9 cellular contexts compared by ENCODE assay signal in genomic region chr10:32376780-32377179, GRCh38. TPM values are rescaled to one million over a fixed set of nuclear protein-coding genes. Genes with fewer than 3 reads are reported as not detected.
DNase-seq lines count a peak whose midpoint lies in the region; ATAC-seq and TF ChIP-seq lines count a peak whose summit lies in the region.
"Had no signal": no experiment of that assay in that cellular context is flagged by ENCODE, and none has a peak within 500 bp of the region (broad histone marks: within the 10 kb centered on the region; RNA-seq: fewer than 3 reads in every experiment).

No MANE protein-coding gene starts in this region.

- H3K9me3 Mint-ChIP-seq in activated CD4-positive, alpha-beta T cell treated with anti-CD3 and anti-CD28 coated beads, Interleukin-2, amount 10 ng/mL, durations not matched to agents 24 days and 14 days: no peaks in the 10 kb centered on the region

- H3K27me3 Mint-ChIP-seq in activated CD4-positive, alpha-beta T cell treated with anti-CD3 and anti-CD28 coated beads, Interleukin-2, amount 10 ng/mL, durations not matched to agents 24 days and 14 days: no peaks in the 10 kb centered on the region

- intact Hi-C loops in activated CD4-positive, alpha-beta T cell treated with anti-CD3 and anti-CD28 coated beads, Interleukin-2, amount 10 ng/mL, durations not matched to agents 24 days and 14 days (cut with micrococcal nuclease): loop anchor here (2.0 to 10.0 kb wide), 4 partner anchors 14 to 761 kb away; partner anchors contain the start of gene ARHGAP12
- intact Hi-C loops in adrenal gland (cut with DNase I): no loop called here

- H3K36me3 ChIP-seq in iPS-20b (ENCODE audit: insufficient read depth, low read depth, low read length): no peaks in the 10 kb centered on the region
- peaks cover 4% of the 10 kb centered on the region for H3K36me3 ChIP-seq in thymus (ENCODE audit: control insufficient read depth, insufficient read depth)
- H3K36me3 ChIP-seq in adrenal gland (replicated peaks in 1 of 2): no peaks in the 10 kb centered on the region

- H3K4me1 ChIP-seq in iPS-20b (ENCODE audit: insufficient read depth, low read length): peaks cover 7% of the 10 kb centered on the region
- peaks cover 8% of the 10 kb centered on the region for H3K4me1 ChIP-seq in thymus (ENCODE audit: control insufficient read depth, insufficient read depth, low read length)
- peaks cover 8 to 37% of the 10 kb centered on the region in 2 donors for H3K4me1 ChIP-seq in adrenal gland (replicated peaks in 1 of 2)

- no peak overlapping the region for H3K27ac ChIP-seq in iPS-20b (ENCODE audit: low read length)
- no peak overlapping the region for H3K27ac ChIP-seq in thymus (ENCODE audit: low read depth)
- H3K27ac ChIP-seq in adrenal gland: peak overlapping the region in 2 of 5 donors; percentile 81 to 82

- H3K4me3 Mint-ChIP-seq in activated CD4-positive, alpha-beta T cell treated with anti-CD3 and anti-CD28 coated beads, Interleukin-2, amount 10 ng/mL, durations not matched to agents 24 days and 14 days: no peak overlapping the region

- peaks cover 23% of the 10 kb centered on the region for H3K4me1 Mint-ChIP-seq in activated CD4-positive, alpha-beta T cell treated with anti-CD3 and anti-CD28 coated beads, Interleukin-2, amount 10 ng/mL, durations not matched to agents 24 days and 14 days

- no peak for ATAC-seq in HG02763 (IDR thresholded peaks at IDR 0.05; ENCODE audit: unreplicated experiment)

- no peak for DNase-seq in activated CD4-positive, alpha-beta T cell treated with anti-CD3 and anti-CD28 coated beads, Interleukin-2, amount 10 ng/mL, durations not matched to agents 24 days and 14 days
- DNase-seq in activated CD4-positive, alpha-beta T cell treated with anti-CD3 and anti-CD28 coated beads, Interleukin-2, amount 50 U/mL, for 48 hours: no peak
- DNase-seq in activated CD4-positive, CD25-positive, alpha-beta regulatory T cell (lab: John Stamatoyannopoulos, UW): no peak
- DNase-seq in adrenal gland: no peak
- DNase-seq: DMS153 had no signal

- peaks cover 17% of the 10 kb centered on the region for H3K36me3 Mint-ChIP-seq in activated CD4-positive, alpha-beta T cell treated with anti-CD3 and anti-CD28 coated beads, Interleukin-2, amount 10 ng/mL, durations not matched to agents 24 days and 14 days (ENCODE audit: low read depth)

- peak overlapping the region; percentile 85 for H3K27ac Mint-ChIP-seq in activated CD4-positive, alpha-beta T cell treated with anti-CD3 and anti-CD28 coated beads, Interleukin-2, amount 10 ng/mL, durations not matched to agents 24 days and 14 days

- peak overlapping the region; percentile 91; the same call in 1 of the 2 replicates for H3K9ac ChIP-seq in iPS-20b (ENCODE audit: low read depth, low read length)

- no peak for TF ChIP-seq CTCF in WI38 (IDR thresholded peaks at IDR 0.05; ENCODE audit: low read depth, low read length)
- TF ChIP-seq CTCF in adrenal gland (IDR thresholded peaks at IDR 0.05): no peak

- H3K4me3 ChIP-seq in WI38 (ENCODE audit: low read depth, low read length): peak overlapping the region; percentile 77
- H3K4me3 ChIP-seq in iPS-20b (ENCODE audit: low read length): peak overlapping the region; percentile 89
- H3K4me3 ChIP-seq in thymus (ENCODE audit: low read length): peak overlapping the region; percentile 58
- peak overlapping the region in 2 of 4 donors; percentile 49 to 87 for H3K4me3 ChIP-seq in adrenal gland

- no peaks in the 10 kb centered on the region for H3K27me3 ChIP-seq in iPS-20b (ENCODE audit: insufficient read depth, low read length)
- H3K27me3 ChIP-seq in thymus (ENCODE audit: control insufficient read depth, insufficient read depth): no peaks in the 10 kb centered on the region
- H3K27me3 ChIP-seq in adrenal gland: no peaks in the 10 kb centered on the region

- TF ChIP-seq POLR2A in adrenal gland (IDR thresholded peaks at IDR 0.05): no peak

- 11% methylated on average over 3 of the region's 3 CpGs for whole genome bisulfite sequencing in thymus
- 7 to 9% (median 9%) methylated on average over 3 of the region's 3 CpGs for WGBS in adrenal gland, 4 donors

- no peaks in the 10 kb centered on the region for H3K9me3 ChIP-seq in iPS-20b (ENCODE audit: insufficient read depth, low read depth, low read length)
- H3K9me3 ChIP-seq in thymus (ENCODE audit: control insufficient read depth): no peaks in the 10 kb centered on the region
- H3K9me3 ChIP-seq in adrenal gland (replicated peaks in 1 of 3): no peaks in the 10 kb centered on the region

RNA-seq across cellular contexts. Expression of gene EPC1, which starts 29.8 kb away (rescaled TPM):
- 32.3 and 34.3 TPM in 2 replicates for total RNA-seq in activated CD4-positive, alpha-beta T cell treated with anti-CD3 and anti-CD28 coated beads, Interleukin-2, amount 10 ng/mL, durations not matched to agents 24 days and 14 days
- polyA plus RNA-seq in thymus (35.2 TPM), adrenal gland (10 to 100 TPM; 16.5 to 27.8 (median 19.3) TPM)
- total RNA-seq in adrenal gland: 10 to 100 TPM; 10.9 to 43.6 (median 24.4) TPM
